ENCODE assay signal across 8 cellular contexts in the genomic region with DNA sequence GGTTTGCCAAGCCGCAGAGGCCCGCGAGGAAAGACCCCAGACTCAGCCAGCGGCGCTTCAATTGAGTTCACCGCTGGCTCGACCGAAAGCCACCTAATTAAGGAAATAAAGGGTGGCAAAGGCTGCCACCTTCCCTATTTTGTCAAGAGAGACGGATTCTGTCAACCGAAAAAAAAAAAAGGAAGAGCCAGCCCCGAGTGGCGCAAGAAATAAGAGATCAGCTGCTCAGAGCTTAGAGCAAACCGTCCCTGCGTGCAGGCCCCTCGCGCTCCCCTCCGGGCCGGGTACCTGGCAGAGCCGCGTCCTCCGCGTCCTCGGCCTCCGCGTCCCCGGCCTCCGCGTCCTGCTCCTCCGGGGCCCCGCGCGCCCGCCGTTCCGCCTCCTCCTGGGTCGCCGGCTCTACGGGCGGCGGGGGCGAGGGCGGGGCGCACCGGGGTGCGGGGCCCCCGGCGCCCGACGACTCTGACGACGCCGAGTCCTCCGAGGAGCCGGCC. TPM values are rescaled to one million over a fixed set of nuclear protein-coding genes. Genes with fewer than 3 reads are reported as not detected.
DNase-seq lines count a peak whose midpoint lies in the region; ATAC-seq and TF ChIP-seq lines count a peak whose summit lies in the region.

No MANE protein-coding gene starts in this region.

- H4K8ac ChIP-seq in IMR-90 (ENCODE audit: low read depth in 2 of 2, low read length in 2 of 2): no peak overlapping the region

- peak overlapping the region; percentile 31 for H3K27ac ChIP-seq in IMR-90 (ENCODE audit: insufficient read depth, low read length)

- peaks cover 42 to 54% (median 47%) of the 10 kb centered on the region in 3 donors for H3K4me1 Mint-ChIP-seq in T-cell
- peaks cover 44% of the 10 kb centered on the region for H3K4me1 Mint-ChIP-seq in neural crest cell

- H2BK15ac ChIP-seq in IMR-90 (ENCODE audit: low read depth, low read length): no peak overlapping the region

- H2AK9ac ChIP-seq in IMR-90 (replicated peaks; ENCODE audit: low read depth, low read length, poor library complexity): peak overlapping the region; percentile 52

- peak overlapping the region; percentile 7; the same call in 1 of the 2 replicates for H3K23ac ChIP-seq in IMR-90 (ENCODE audit: low read depth, low read length)

- BruUV-seq in IMR-90 (replicated peaks; lab: Mats Ljungman, UMichigan): no TSS peak

- no peak overlapping the region for H4K91ac ChIP-seq in IMR-90 (ENCODE audit: insufficient read depth, low read depth, low read length)

- H3K4me1 ChIP-seq in IMR-90 (ENCODE audit: control insufficient read depth, insufficient read depth, low read length): peaks cover 2% of the 10 kb centered on the region; the same call in 1 of the 2 replicates

- H3K27me3 Mint-ChIP-seq in T-cell (peaks cover 5 to 6% of the 10 kb centered on the region in 2 donors), neural crest cell (ENCODE audit: low read depth) (peaks cover 20% of the 10 kb centered on the region)

- H2BK5ac ChIP-seq in IMR-90 (ENCODE audit: low read depth, low read length, poor library complexity, severe bottlenecking): peak overlapping the region; percentile 48

- H3K27me3 ChIP-seq in IMR-90 (ENCODE audit: control insufficient read depth, insufficient read depth, low read length): peaks cover 4% of the 10 kb centered on the region; the same call in 1 of the 2 replicates

- H3K79me1 ChIP-seq in IMR-90 (ENCODE audit: low read depth in 1 of 2, low read length in 2 of 2): peaks cover 11 to 34% of the 10 kb centered on the region in 2 experiments

- no peak overlapping the region for H2AK5ac ChIP-seq in IMR-90 (ENCODE audit: low read depth, low read length)

- ATAC-seq in GM21576 (IDR thresholded peaks at IDR 0.05; ENCODE audit: unreplicated experiment) (peak; percentile 23), IMR-90 (ENCODE audit: low read depth) (peak; percentile 19), T-cell (replicated peaks in 1 of 4) (peak; percentile 19 to 32 (median 25))

- H3K56ac ChIP-seq in IMR-90 (ENCODE audit: extremely low read depth, insufficient read depth, low read length): no peak overlapping the region

- H3K4me3 Mint-ChIP-seq in T-cell (peak overlapping the region; percentile 86 to 89 (median 88)), neural crest cell (peak overlapping the region; percentile 96)

- TF ChIP-seq RAD21 in IMR-90 (IDR thresholded peaks at IDR 0.05; ENCODE audit: low read length): no peak

- H3K36me3 Mint-ChIP-seq in T-cell (peaks cover 5% of the 10 kb centered on the region), neural crest cell (ENCODE audit: low read depth) (no peaks in the 10 kb centered on the region)

- no peak overlapping the region for H4K5ac ChIP-seq in IMR-90 (ENCODE audit: low read depth, low read length)

- dilution Hi-C loops in IMR-90 (cut with HindIII; ENCODE audit: low sequenced_read_pairs, unreplicated experiment): no loop called here

- no peak overlapping the region for H3K14ac ChIP-seq in IMR-90 (replicated peaks; ENCODE audit: low read depth, low read length)

- no peaks in the 10 kb centered on the region for H4K20me1 ChIP-seq in IMR-90 (ENCODE audit: insufficient read depth, low read length)

- H3K9me1 ChIP-seq in IMR-90 (ENCODE audit: insufficient read depth, low read length): no peaks in the 10 kb centered on the region

- H3K36me3 ChIP-seq in IMR-90 (ENCODE audit: control insufficient read depth, insufficient read depth, low read length): no peaks in the 10 kb centered on the region

- no peak overlapping the region for H2BK120ac ChIP-seq in IMR-90 (ENCODE audit: low read depth, low read length)

- peak overlapping the region; percentile 90 for H3K4me2 ChIP-seq in IMR-90 (ENCODE audit: low read depth, low read length)

- DNase-seq in GF-D8 (lab: John Stamatoyannopoulos, UW) (peak; percentile 90), IMR-90 (peak; percentile 24), T-cell (peak in 1 of 34 experiments; percentile 16), fibroblast of gingiva (ENCODE audit: low read depth) (peak; percentile 20), neural crest cell (ENCODE audit: low read depth, low spot score) (peak; percentile 9), iPS-NIHi11 (ENCODE audit: low spot score) (no peak), hepatic stellate cell (ENCODE audit: low spot score) (no peak)

- H3K4me3 ChIP-seq in IMR-90 (ENCODE audit: insufficient read depth, low read depth, low read length): peak overlapping the region; percentile 78

- TF ChIP-seq POLR2A in IMR-90 (IDR thresholded peaks at IDR 0.05; ENCODE audit: low read depth, low read length): no peak

- H3K9me3 ChIP-seq in IMR-90 (ENCODE audit: control insufficient read depth, insufficient read depth, low read length): 0 out of 2 replicates have a peak, but pooled peaks cover 2% of the 10 kb centered on the region

- no peak overlapping the region for H2BK20ac ChIP-seq in IMR-90 (ENCODE audit: low read depth, low read length)

- H3K18ac ChIP-seq in IMR-90 (ENCODE audit: low read depth, low read length): 0 out of 2 replicates have a peak overlapping the region, but pooled peaks have one; percentile 4

- H3K4ac ChIP-seq in IMR-90 (ENCODE audit: low read depth, low read length): no peak overlapping the region

- peak overlapping the region; percentile 67 for H3K9ac ChIP-seq in IMR-90 (ENCODE audit: low read depth, low read length)

- H3K9me3 Mint-ChIP-seq in T-cell: no peaks in the 10 kb centered on the region
- H3K9me3 Mint-ChIP-seq in neural crest cell: no peaks in the 10 kb centered on the region

- no peak for TF ChIP-seq CTCF in IMR-90 (conservative IDR thresholded peaks at IDR 0.05; ENCODE audit: low read depth, low read length)
- TF ChIP-seq CTCF in neural crest cell (conservative IDR thresholded peaks at IDR 0.05): no peak

- H3K27ac Mint-ChIP-seq in T-cell (peak overlapping the region; percentile 72 to 79), neural crest cell (ENCODE audit: unreplicated experiment) (peak overlapping the region; percentile 83)

- CTCF ChIA-PET in IMR-90 (lab: Yijun Ruan, JAX): no interaction called here
- CTCF ChIA-PET in T-cell (lab: Charles Lee): interaction anchor here in 1 of 2 donors (0.7 kb wide), 1 partner anchor 1229 kb away, joined by 3 read pairs; no protein-coding TSS in a partner anchor

- POLR2A ChIA-PET in IMR-90 (lab: Charles Lee; ENCODE audit: unreplicated experiment): no interaction called here
- POLR2A ChIA-PET in T-cell (lab: Charles Lee): interaction anchor here in 1 of 2 donors (0.7 kb wide), 1 partner anchor 1021 kb away, joined by 5 read pairs; no protein-coding TSS in a partner anchor

- WGBS in IMR-90 (ENCODE audit: extremely low coverage in 2 of 2, insufficient read length in 1 of 2), 2 experiments: 2% methylated on average over 10 of the region's 54 CpGs; no CpG with 5 or more reads in 1 of the 2 experiments

- peak overlapping the region; percentile 96 for H2AFZ ChIP-seq in IMR-90 (replicated peaks; ENCODE audit: low read length, poor library complexity)

- intact Hi-C loops in IMR-90 (cut with micrococcal nuclease): loop anchor here (1.0 to 5.0 kb wide), 3 partner anchors 69 to 98 kb away; no protein-coding TSS in a partner anchor

- in situ Hi-C loops in IMR-90 (cut with MboI; ENCODE audit: low sequenced_read_pairs): no loop called here

TF ChIP-seq in IMR-90, 13 proteins besides CTCF, POLR2A, EP300 and RAD21:
- TF ChIP-seq FOS (IDR thresholded peaks at IDR 0.05; ENCODE audit: low read depth, low read length): no peak
- TF ChIP-seq CEBPB (IDR thresholded peaks at IDR 0.05; ENCODE audit: low read depth, low read length): peak; percentile 9; the same call in 1 of the 2 replicates
- no peak for TF ChIP-seq NFE2L2 (IDR thresholded peaks at IDR 0.05; ENCODE audit: low read depth, low read length)

RNA-seq across cellular contexts. Expression of a gene that starts 1.0 kb away (rescaled TPM):
- total RNA-seq in IMR-90 (2012; rRNA removed) (3.8 and 9.7 TPM in 2 replicates), T-cell (10 to 100 TPM in 2 of 5 donors, 1 to 10 TPM in 3; 7.9 to 11.4 (median 8.9) TPM), neural crest cell (9.1 and 10.1 TPM in 2 replicates)
- 1.8 and 2.3 TPM in 2 replicates for polyA plus RNA-seq in IMR-90 (2012; rRNA removed)
- polyA plus RNA-seq in IMR-90 (2012; cell fraction: cytosol; rRNA removed): 0.31 and 0.35 TPM in 2 replicates
- polyA plus RNA-seq in IMR-90 (2012; cell fraction: nucleus; rRNA removed; ENCODE audit: low replicate concordance): 0.41 and 2.7 TPM in 2 replicates

Comparison
In these comparisons a context has a peak if more than half of its experiments do, and no peak if none do; other contexts are left out.
1. DNase-seq: peak in GF-D8 (single experiment), IMR-90 (single experiment), fibroblast of gingiva (single experiment) and neural crest cell (single experiment); none in iPS-NIHi11 (single experiment) and hepatic stellate cell (single experiment).
2. Peak in every context shown above with its lines, with median percentiles within 50 percentile points of each other: ATAC-seq.